ENCODE assay signal across 29 cellular contexts in genomic region chr11:104370478-104370877, GRCh38.
DNase-seq lines count a peak whose midpoint lies in the region; ATAC-seq and TF ChIP-seq lines count a peak whose summit lies in the region.
"Had no signal": no experiment of that assay in that cellular context is flagged by ENCODE, and none has a peak within 500 bp of the region (broad histone marks: within the 10 kb centered on the region; RNA-seq: fewer than 3 reads in every experiment).

No MANE protein-coding gene starts in this region.

- DNase-seq in MV-4-11 (lab: John Stamatoyannopoulos, UW) (peak; percentile 5), DMS 273 treated with DMSO at 0.1 percent for 48 hours (lab: John Stamatoyannopoulos, UW) (no peak), HuH-7 (ENCODE audit: low spot score) (no peak), foreskin fibroblast (no peak)
- DNase-seq: activated CD4-positive, CD25-positive, alpha-beta regulatory T cell; activated CD8-positive, alpha-beta T cell treated with anti-CD3 and anti-CD28 coated beads for 36 hours; activated naive CD4-positive, alpha-beta T cell treated with anti-CD3 and anti-CD28 coated beads, Interleukin-2, amount 10 ng/mL, durations not matched to agents 7 days and 5 days; activated T-cell treated with anti-CD3 and anti-CD28 coated beads, Interleukin-2, amount 50 U/mL, for 24 hours; anterior cingulate cortex; Calu3; caudate nucleus; dermis blood vessel endothelial cell; EL; GM23248; heart left ventricle; MM.1S; NCI-H1694; NCI-H345; RPMI8226; T1000; testis had no signal

- TF ChIP-seq CTCF in foreskin fibroblast (IDR thresholded peaks at IDR 0.05; ENCODE audit: low read depth, low read length): no peak

- H3K4me3 ChIP-seq in foreskin fibroblast (ENCODE audit: low read depth in 1 of 2, low read length in 2 of 2): no peak overlapping the region
- H3K4me3 ChIP-seq: A549, BLaER1, GM23248, heart left ventricle, testis had no signal

- ATAC-seq in GM18499 (IDR thresholded peaks at IDR 0.05; ENCODE audit: insufficient read depth, unreplicated experiment) (peak; percentile 92), GM19351 (IDR thresholded peaks at IDR 0.05; ENCODE audit: unreplicated experiment) (peak; percentile 81), HG02885 (IDR thresholded peaks at IDR 0.05; ENCODE audit: poor library complexity, unreplicated experiment) (peak; percentile 76), GM19397 (IDR thresholded peaks at IDR 0.05; ENCODE audit: unreplicated experiment) (no peak)
- ATAC-seq: A549; activated CD8-positive, alpha-beta T cell treated with anti-CD3 and anti-CD28 coated beads for 36 hours; heart left ventricle; left lobe of liver; stimulated activated effector memory CD8-positive, alpha-beta T cell treated with anti-CD3 and anti-CD28 coated beads, Interleukin-12 subunit alpha, Interleukin-12 subunit beta, amount 100 ng/mL, for 72 hours had no signal
